Comparison of ENCODE assay signal across 8 cellular contexts in genomic region chr17:488993-489757, GRCh38. TPM values are rescaled to one million over a fixed set of nuclear protein-coding genes. Genes with fewer than 3 reads are reported as not detected.
DNase-seq lines count a peak whose midpoint lies in the region; ATAC-seq and TF ChIP-seq lines count a peak whose summit lies in the region.

No MANE protein-coding gene starts in this region.

- TF ChIP-seq CTCF in endothelial cell (IDR thresholded peaks at IDR 0.05; ENCODE audit: unreplicated experiment) (no peak), natural killer cell (IDR thresholded peaks at IDR 0.05) (no peak), GM13976 (IDR thresholded peaks at IDR 0.05; ENCODE audit: borderline replicate concordance, control extremely low read depth, extremely low read depth, insufficient read depth, missing control alignments) (no peak)

- in situ Hi-C loops in GM13976 (cut with MboI; ENCODE audit: low sequenced_read_pairs, unreplicated experiment), result no loop called here

- peaks cover 2% of the 10 kb centered on the region for H3K36me3 Mint-ChIP-seq in activated CD4-positive, alpha-beta T cell treated with anti-CD3 and anti-CD28 coated beads for 36 hours (ENCODE audit: low read depth)
- H3K36me3 Mint-ChIP-seq in endothelial cell (ENCODE audit: low read depth, unreplicated experiment) (peaks cover 4% of the 10 kb centered on the region), natural killer cell (no peaks in the 10 kb centered on the region)

- intact Hi-C loops in activated CD4-positive, alpha-beta T cell treated with anti-CD3 and anti-CD28 coated beads for 36 hours (cut with DNase I, micrococcal nuclease), result no loop called here
- intact Hi-C loops in natural killer cell (cut with micrococcal nuclease), result no loop called here

- H3K4me1 Mint-ChIP-seq in activated CD4-positive, alpha-beta T cell treated with anti-CD3 and anti-CD28 coated beads for 36 hours, result peaks cover 7% of the 10 kb centered on the region
- H3K4me1 Mint-ChIP-seq in endothelial cell (ENCODE audit: unreplicated experiment) (peaks cover 3% of the 10 kb centered on the region), natural killer cell (peaks cover 5 to 20% of the 10 kb centered on the region in 2 donors)

- ATAC-seq in activated CD4-positive, alpha-beta T cell treated with anti-CD3 and anti-CD28 coated beads for 36 hours, result peak; percentile 54
- peak; percentile 38 for ATAC-seq in SK-N-SH treated with all-trans-retinoic acid at 6 μM for 48 hours
- peak in 2 of 3 donors; percentile 30 to 71 for ATAC-seq in natural killer cell

- H3K9me3 Mint-ChIP-seq in activated CD4-positive, alpha-beta T cell treated with anti-CD3 and anti-CD28 coated beads for 36 hours (ENCODE audit: low read depth), result no peaks in the 10 kb centered on the region
- H3K9me3 Mint-ChIP-seq in endothelial cell (ENCODE audit: unreplicated experiment), result no peaks in the 10 kb centered on the region
- H3K9me3 Mint-ChIP-seq in natural killer cell, result no peaks in the 10 kb centered on the region

- H3K27me3 Mint-ChIP-seq in activated CD4-positive, alpha-beta T cell treated with anti-CD3 and anti-CD28 coated beads for 36 hours, result no peaks in the 10 kb centered on the region
- H3K27me3 Mint-ChIP-seq in endothelial cell (ENCODE audit: unreplicated experiment) (peaks cover 14% of the 10 kb centered on the region), natural killer cell (ENCODE audit: low read depth in 2 of 2) (no peaks in the 10 kb centered on the region)

- peak overlapping the region; percentile 78 for H3K4me3 Mint-ChIP-seq in activated CD4-positive, alpha-beta T cell treated with anti-CD3 and anti-CD28 coated beads for 36 hours
- H3K4me3 Mint-ChIP-seq in endothelial cell (ENCODE audit: unreplicated experiment), result peak overlapping the region; percentile 93
- peak overlapping the region; percentile 93 for H3K4me3 Mint-ChIP-seq in natural killer cell

- POLR2A ChIA-PET in activated CD4-positive, alpha-beta T cell treated with anti-CD3 and anti-CD28 coated beads for 36 hours (lab: Charles Lee), result no interaction called here

- H3K27ac Mint-ChIP-seq in activated CD4-positive, alpha-beta T cell treated with anti-CD3 and anti-CD28 coated beads for 36 hours, result peak overlapping the region; percentile 80
- H3K27ac Mint-ChIP-seq in endothelial cell (ENCODE audit: unreplicated experiment) (peak overlapping the region; percentile 72), natural killer cell (peak overlapping the region; percentile 81 to 88)

- CTCF ChIA-PET in activated CD4-positive, alpha-beta T cell treated with anti-CD3 and anti-CD28 coated beads for 36 hours (lab: Charles Lee), result interaction anchor here (1.1 kb wide), 1 partner anchor 77 kb away, joined by 9 read pairs; no protein-coding TSS in a partner anchor

- peak; percentile 54 for DNase-seq in activated CD4-positive, alpha-beta T cell treated with anti-CD3 and anti-CD28 coated beads for 36 hours
- no peak for DNase-seq in activated CD4-positive, alpha-beta T cell treated with anti-CD3 and anti-CD28 coated beads, Interleukin-2, amount 50 U/mL, for 4 hours
- DNase-seq in endothelial cell (ENCODE audit: low spot score) (peak; percentile 28), natural killer cell (no peak), NCI-H524 (lab: John Stamatoyannopoulos, UW) (no peak), 8988T (no peak), GM13976 (ENCODE audit: low spot score) (no peak)

TF ChIP-seq in SK-N-SH treated with all-trans-retinoic acid at 6 μM for 48 hours, 23 proteins besides CTCF, POLR2A, EP300 and RAD21:
- TF ChIP-seq ZC3H10 (CRISPR knock-in tag; IDR thresholded peaks at IDR 0.05), result no peak
- TF ChIP-seq PATZ1 (CRISPR knock-in tag; IDR thresholded peaks at IDR 0.05; ENCODE audit: borderline replicate concordance), result no peak
- TF ChIP-seq CREB5 (CRISPR knock-in tag; IDR thresholded peaks at IDR 0.05; ENCODE audit: low read depth), result no peak
- TF ChIP-seq OSR1 (CRISPR knock-in tag; IDR thresholded peaks at IDR 0.05), result no peak
- peak; percentile 96 for TF ChIP-seq ZFP3 (CRISPR knock-in tag; IDR thresholded peaks at IDR 0.05)
- TF ChIP-seq TSHZ2 (CRISPR knock-in tag; IDR thresholded peaks at IDR 0.05), result no peak
- no peak for TF ChIP-seq RARB (CRISPR knock-in tag; IDR thresholded peaks at IDR 0.05)
- TF ChIP-seq POU6F1 (CRISPR knock-in tag; IDR thresholded peaks at IDR 0.05; ENCODE audit: borderline replicate concordance, low read depth), result no peak
- peak; percentile 87 for TF ChIP-seq ZNF70 (CRISPR knock-in tag; IDR thresholded peaks at IDR 0.05)
- TF ChIP-seq TCF4 (CRISPR knock-in tag; IDR thresholded peaks at IDR 0.05; ENCODE audit: borderline replicate concordance), result no peak
- TF ChIP-seq BACH2 (CRISPR knock-in tag; IDR thresholded peaks at IDR 0.05; ENCODE audit: borderline replicate concordance), result no peak
- TF ChIP-seq ZNF8 (CRISPR knock-in tag; IDR thresholded peaks at IDR 0.05), result no peak
- no peak for TF ChIP-seq ESRRG (CRISPR knock-in tag; IDR thresholded peaks at IDR 0.05)
- no peak for TF ChIP-seq GLIS3 (CRISPR knock-in tag; IDR thresholded peaks at IDR 0.05)
- TF ChIP-seq ZFP30 (CRISPR knock-in tag; IDR thresholded peaks at IDR 0.05), result no peak
- TF ChIP-seq TOX (CRISPR knock-in tag; IDR thresholded peaks at IDR 0.05; ENCODE audit: borderline replicate concordance), result no peak
- no peak for TF ChIP-seq ARNTL (CRISPR knock-in tag; IDR thresholded peaks at IDR 0.05; ENCODE audit: borderline replicate concordance, low read depth)

RNA-seq across cellular contexts. Expression of gene RFLNB, which starts 43.4 kb away (rescaled TPM):
- 10 to 100 TPM; 31.0 to 31.8 TPM for total RNA-seq in activated CD4-positive, alpha-beta T cell treated with anti-CD3 and anti-CD28 coated beads for 36 hours
- total RNA-seq in endothelial cell (ENCODE audit: unreplicated experiment) (117 TPM), natural killer cell (10 to 100 TPM; 24.1 to 88.1 (median 28.2) TPM)

Comparison
In these comparisons a context has a peak if more than half of its experiments do, and no peak if none do; other contexts are left out.
1. DNase-seq: peak in activated CD4-positive, alpha-beta T cell treated with anti-CD3 and anti-CD28 coated beads for 36 hours (single experiment) and endothelial cell (single experiment); none in activated CD4-positive, alpha-beta T cell treated with anti-CD3 and anti-CD28 coated beads, Interleukin-2, amount 50 U/mL, for 4 hours (0 of 2), natural killer cell (single experiment), NCI-H524 (0 of 2), 8988T (single experiment) and GM13976 (single experiment).
2. Peak in every context shown above with its lines, with median percentiles within 50 percentile points of each other: ATAC-seq, H3K27ac Mint-ChIP-seq and H3K4me3 Mint-ChIP-seq.